Comparison of ENCODE assay signal across 8 cellular contexts in genomic region chr6:26401987-26402658, GRCh38. TPM values are rescaled to one million over a fixed set of nuclear protein-coding genes. Genes with fewer than 3 reads are reported as not detected.
DNase-seq lines count a peak whose midpoint lies in the region; ATAC-seq and TF ChIP-seq lines count a peak whose summit lies in the region.

Gene BTN3A1, plus strand, starts transcription at chr6:26402275. Its CDS starts 3,289 bp downstream, at chr6:26405564.

- no peaks in the 10 kb centered on the region for H3K27me3 ChIP-seq in HL-60 (ENCODE audit: insufficient read depth, poor library complexity, severe bottlenecking)
- no peaks in the 10 kb centered on the region for H3K27me3 ChIP-seq in NT2/D1 (ENCODE audit: insufficient read depth, insufficient read length)

- H3K36me3 Mint-ChIP-seq in endothelial cell (ENCODE audit: low read depth, unreplicated experiment) (peaks cover 5% of the 10 kb centered on the region), mesothelial cell of epicardium (peaks cover 19% of the 10 kb centered on the region)

- peak; percentile 86 for ATAC-seq in GM19463 (IDR thresholded peaks at IDR 0.05; ENCODE audit: unreplicated experiment)

- peak within 1 kb of the TSS; percentile 69 for H3K27ac ChIP-seq in HL-60 (replicated peaks)

- H3K4me1 ChIP-seq in NT2/D1 (ENCODE audit: insufficient read depth, insufficient read length) = peaks cover 2% of the 10 kb centered on the region

- H3K27me3 Mint-ChIP-seq in endothelial cell (ENCODE audit: unreplicated experiment) = peaks cover 2% of the 10 kb centered on the region
- H3K27me3 Mint-ChIP-seq in mesothelial cell of epicardium (ENCODE audit: low read depth) = peaks cover 11% of the 10 kb centered on the region

- H3K4me1 Mint-ChIP-seq in endothelial cell (ENCODE audit: unreplicated experiment) (peaks cover 32% of the 10 kb centered on the region), mesothelial cell of epicardium (peaks cover 26% of the 10 kb centered on the region)

- H3K27ac Mint-ChIP-seq in endothelial cell (ENCODE audit: unreplicated experiment) (peak within 1 kb of the TSS; percentile 93), mesothelial cell of epicardium (peak within 1 kb of the TSS; percentile 99)

- H3K4me3 ChIP-seq in HL-60 (replicated peaks; ENCODE audit: insufficient read depth, low read length) (peak within 1 kb of the TSS; percentile 60), NT2/D1 (ENCODE audit: insufficient read length, low read depth) (peak within 1 kb of the TSS; percentile 42)

- peak; percentile 34 for DNase-seq in COLO668 (lab: John Stamatoyannopoulos, UW; ENCODE audit: unreplicated experiment)
- DNase-seq in HL-60 (ENCODE audit: low read depth in 1 of 2, low spot score in 1 of 2) = peak in 1 of 2 experiments; percentile 66
- no peak for DNase-seq in NT2/D1 (ENCODE audit: low read depth, low spot score)
- DNase-seq in activated CD8-positive, alpha-beta memory T cell treated with anti-CD3 and anti-CD28 coated beads, Interleukin-2, amount 50 U/mL, for 4 hours = peak; percentile 62
- DNase-seq in endothelial cell (ENCODE audit: low spot score) = peak; percentile 44
- peak; percentile 37 to 68 for DNase-seq in mesothelial cell of epicardium (ENCODE audit: low spot score in 2 of 2, unreplicated experiment in 2 of 2)
- DNase-seq in stimulated activated CD8-positive, alpha-beta memory T cell treated with anti-CD3 and anti-CD28 coated beads, Interleukin-2, amount 100 ng/mL, for 1 hour (ENCODE audit: low read depth in 2 of 2) = peak; percentile 16 to 33

- peak within 1 kb of the TSS; percentile 70 for H3K9ac ChIP-seq in NT2/D1 (ENCODE audit: insufficient read length, low read depth)

- H3K36me3 ChIP-seq in NT2/D1 (ENCODE audit: insufficient read depth, insufficient read length, low read length) = no peaks in the 10 kb centered on the region

- H3K4me3 Mint-ChIP-seq in endothelial cell (ENCODE audit: unreplicated experiment) (peak within 1 kb of the TSS; percentile 94), mesothelial cell of epicardium (peak within 1 kb of the TSS; percentile 92)

- TF ChIP-seq CTCF in HL-60 (IDR thresholded peaks at IDR 0.05; ENCODE audit: insufficient read depth, low read length) = no peak
- no peak for TF ChIP-seq CTCF in endothelial cell (IDR thresholded peaks at IDR 0.05; ENCODE audit: unreplicated experiment)
- no peak for TF ChIP-seq CTCF in mesothelial cell of epicardium (IDR thresholded peaks at IDR 0.05; ENCODE audit: unreplicated experiment)

- no peaks in the 10 kb centered on the region for H3K9me3 ChIP-seq in NT2/D1 (ENCODE audit: insufficient read depth, low read length)

- H3K9me3 Mint-ChIP-seq in endothelial cell (ENCODE audit: unreplicated experiment) = no peaks in the 10 kb centered on the region
- H3K9me3 Mint-ChIP-seq in mesothelial cell of epicardium = no peaks in the 10 kb centered on the region

RNA-seq across cellular contexts. Expression of gene BTN3A1, which starts in this region (rescaled TPM):
- total RNA-seq in endothelial cell (ENCODE audit: unreplicated experiment) = 7.1 TPM
- 37.2 to 39.8 TPM (median 39.0 TPM) in 3 replicates for total RNA-seq in mesothelial cell of epicardium
